In genomic region chr12:102031852-102032251, GRCh38 we compare ENCODE assay signal across 20 cellular contexts.
"Had no signal": no experiment of that assay in that cellular context is flagged by ENCODE, and none has a peak within 500 bp of the region (broad histone marks: within the 10 kb centered on the region; RNA-seq: fewer than 3 reads in every experiment).

No MANE protein-coding gene starts in this region.

- H3K27ac ChIP-seq: HL-60, RWPE1 had no signal

- H3K9me3 ChIP-seq: SK-N-SH had no signal

- H3K4me2 ChIP-seq: SK-N-SH had no signal

- DNase-seq: KBM-7, MM.1S, NCI-H1105, NCI-H1417, NCI-H1436 treated with DMSO at 0.1 percent for 48 hours, NCI-H1694, NCI-H187 treated with DMSO at 0.1 percent for 48 hours, NCI-H2029 treated with DMSO at 0.1 percent for 48 hours, NCI-H2171 treated with DMSO at 0.1 percent for 48 hours, NCI-H2227 treated with DMSO at 0.1 percent for 48 hours, NCI-H524, NCI-H526 treated with DMSO at 0.1 percent for 48 hours, NCI-H774, SHP77, SK-N-SH, SW 1271, T-cell had no signal

- H3K9ac ChIP-seq: SK-N-SH had no signal

- ATAC-seq: Panc1, T-cell had no signal
